35 cellular contexts compared by ENCODE assay signal in genomic region chr5:43798740-43799139, GRCh38.
"Had no signal": no experiment of that assay in that cellular context is flagged by ENCODE, and none has a peak within 500 bp of the region (broad histone marks: within the 10 kb centered on the region; RNA-seq: fewer than 3 reads in every experiment).

No MANE protein-coding gene starts in this region.

- H3K4me3 ChIP-seq: MG63 had no signal

- H3K36me3 ChIP-seq: MG63 had no signal

- H3K27me3 ChIP-seq: MG63 had no signal

- DNase-seq: Karpas-422, Kasumi-1, MG63, MM.1S, MV-4-11, NCI-H1048, NCI-H1092, NCI-H1092 treated with DMSO at 0.1 percent for 48 hours, NCI-H1105, NCI-H1105 treated with DMSO at 0.1 percent for 48 hours, NCI-H1417, NCI-H1417 treated with DMSO at 0.1 percent for 48 hours, NCI-H1436, NCI-H1436 treated with DMSO at 0.1 percent for 48 hours, NCI-H146, NCI-H1694, NCI-H1694 treated with DMSO at 0.1 percent for 48 hours, NCI-H187, NCI-H187 treated with DMSO at 0.1 percent for 48 hours, NCI-H1930, NCI-H2029, NCI-H2029 treated with DMSO at 0.1 percent for 48 hours, NCI-H2081, NCI-H2081 treated with DMSO at 0.1 percent for 48 hours, NCI-H2107, NCI-H2171, NCI-H2171 treated with DMSO at 0.1 percent for 48 hours, NCI-H2227 treated with DMSO at 0.1 percent for 48 hours, NCI-H226, NCI-H345, NCI-H446, NCI-H446 treated with DMSO at 0.1 percent for 48 hours, NCI-H510A, NCI-H510A treated with DMSO at 0.1 percent for 48 hours, NCI-H524 had no signal
